8 cellular contexts compared by ENCODE assay signal in genomic region chr2:134120160-134120717, GRCh38.
A peak's percentile ranks its signal among the peaks of the same experiment; 100 is the strongest.
DNase-seq lines count a peak whose midpoint lies in the region; ATAC-seq lines count a peak whose summit lies in the region.

No MANE protein-coding gene starts in this region.

- peak overlapping the region in 1 of 3 donors; percentile 96 for H3K27ac Mint-ChIP-seq in IgD-negative memory B cell

- H3K27me3 Mint-ChIP-seq in IgD-negative memory B cell = peaks cover 2% of the 10 kb centered on the region

- peak overlapping the region; percentile 83 for H3K27ac ChIP-seq in angular gyrus (ENCODE audit: low read depth, low read length)

- in situ Hi-C loops in ACHN (cut with HindIII; ENCODE audit: low pct_ligation_motif_present, low pct_unique_long_range_greater_than_20kb, low sequenced_read_pairs) = no loop called here

- peak; percentile 10 for ATAC-seq in GM19463 (IDR thresholded peaks at IDR 0.05; ENCODE audit: unreplicated experiment)
- ATAC-seq in GM21825 (IDR thresholded peaks at IDR 0.05; ENCODE audit: unreplicated experiment) = no peak
- no peak for ATAC-seq in GM21367 (IDR thresholded peaks at IDR 0.05; ENCODE audit: unreplicated experiment)

- DNase-seq in ACHN (peak; percentile 20), iPS-NIHi11 (ENCODE audit: low spot score) (peak; percentile 53)
- peak; percentile 55 for DNase-seq in stimulated activated naive CD4-positive, alpha-beta T cell treated with Interleukin-2 at 50 U/mL for 16 hours (lab: John Stamatoyannopoulos, UW)

- H3K36me3 Mint-ChIP-seq in IgD-negative memory B cell = peaks cover 1% of the 10 kb centered on the region

- peaks cover 45 to 51% (median 48%) of the 10 kb centered on the region in 3 donors for H3K4me1 Mint-ChIP-seq in IgD-negative memory B cell

- H3K4me3 Mint-ChIP-seq in IgD-negative memory B cell = peak overlapping the region; percentile 22 to 98 (median 78)

- H3K9me3 Mint-ChIP-seq in IgD-negative memory B cell = no peaks in the 10 kb centered on the region
